12 cellular contexts compared by ENCODE assay signal in the genomic region with DNA sequence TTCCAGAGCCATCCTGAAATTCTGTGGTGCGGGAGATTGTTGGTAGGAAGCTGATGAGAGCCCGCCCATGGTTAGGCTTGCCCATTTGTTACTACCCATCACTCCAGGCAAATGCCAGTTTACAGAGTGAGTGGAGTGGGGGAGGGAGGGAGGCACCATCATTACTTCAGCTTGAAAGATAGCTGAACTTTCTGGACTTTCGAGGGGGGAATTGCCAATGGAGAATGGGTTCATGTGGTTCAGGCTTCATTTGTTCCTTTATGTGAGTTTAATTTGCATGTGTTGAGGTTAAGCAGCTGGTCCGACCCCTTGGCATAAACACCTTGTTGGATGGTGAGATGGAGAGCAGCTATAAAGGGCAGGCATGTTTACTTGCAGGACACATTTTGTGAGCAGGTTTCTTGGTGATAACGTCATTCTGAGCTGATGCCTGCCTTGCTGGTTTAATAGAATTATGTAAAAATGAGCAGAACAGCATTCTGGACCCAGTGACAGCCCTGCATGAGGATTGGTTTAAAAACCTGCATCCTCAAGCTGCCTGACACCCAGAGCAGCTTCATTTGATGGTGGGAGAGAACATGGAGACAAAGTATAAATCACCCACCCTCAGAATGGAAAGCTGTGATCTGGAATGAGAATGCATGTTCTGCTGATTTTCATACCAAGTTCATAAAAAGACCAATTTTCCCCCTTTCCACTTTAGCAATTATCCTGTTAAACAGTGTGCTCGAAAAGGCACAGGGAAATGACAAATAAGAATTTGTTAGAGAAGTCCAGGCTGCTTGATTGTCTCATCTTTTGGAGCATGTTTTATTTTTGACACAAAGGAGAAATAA.
DNase-seq lines count a peak whose midpoint lies in the region; ATAC-seq and TF ChIP-seq lines count a peak whose summit lies in the region.
"Had no signal": no experiment of that assay in that cellular context is flagged by ENCODE, and none has a peak within 500 bp of the region (broad histone marks: within the 10 kb centered on the region; RNA-seq: fewer than 3 reads in every experiment).

No MANE protein-coding gene starts in this region.

- 82 to 86% methylated on average over 6 of the region's 6 CpGs for WGBS in upper lobe of left lung, 2 donors

- no peak for TF ChIP-seq EP300 in upper lobe of left lung (IDR thresholded peaks at IDR 0.05)

- TF ChIP-seq CTCF in activated B cell treated with CpG ODN at 0.5 μM for 24 hours (IDR thresholded peaks at IDR 0.05) (no peak), upper lobe of left lung (IDR thresholded peaks at IDR 0.05) (no peak)
- no peak for TF ChIP-seq CTCF in activated CD8-positive, alpha-beta T cell treated with anti-CD3 and anti-CD28 coated beads for 36 hours (IDR thresholded peaks at IDR 0.05)

- TF ChIP-seq POLR2A in upper lobe of left lung (IDR thresholded peaks at IDR 0.05) = no peak

- CTCF ChIA-PET in activated B cell treated with CpG ODN at 0.5 μM for 24 hours (lab: Charles Lee) = interaction anchor here (0.8 to 1.7 kb wide), 2 partner anchors 21 to 41 kb away, joined by 3 to 7 read pairs; no protein-coding TSS in a partner anchor
- CTCF ChIA-PET in activated CD8-positive, alpha-beta T cell treated with anti-CD3 and anti-CD28 coated beads for 36 hours (lab: Charles Lee) = interaction anchor here (1.1 kb wide), 1 partner anchor 17 kb away, joined by 3 read pairs; no protein-coding TSS in a partner anchor

- H3K27ac ChIP-seq in layer of hippocampus (ENCODE audit: low read depth, low read length) = peak overlapping the region; percentile 39
- H3K27ac ChIP-seq in subcutaneous abdominal adipose tissue (ENCODE audit: low read depth, low read length) = no peak overlapping the region
- no peak overlapping the region for H3K27ac ChIP-seq in upper lobe of left lung
- H3K27ac ChIP-seq: KMS-11, tibial artery had no signal

- H3K36me3 ChIP-seq in subcutaneous abdominal adipose tissue (ENCODE audit: control insufficient read depth in 5 of 5, insufficient read depth in 5 of 5, low read length in 5 of 5) = no peaks in the 10 kb centered on the region
- no peaks in the 10 kb centered on the region for H3K36me3 ChIP-seq in upper lobe of left lung
- H3K36me3 ChIP-seq: cardiac muscle cell, tibial artery had no signal

- H3K9me3 ChIP-seq in subcutaneous abdominal adipose tissue (ENCODE audit: control insufficient read depth in 5 of 5, low read length in 5 of 5) = no peaks in the 10 kb centered on the region
- no peaks in the 10 kb centered on the region for H3K9me3 ChIP-seq in upper lobe of left lung
- H3K9me3 ChIP-seq: tibial artery had no signal

- H3K9ac ChIP-seq in subcutaneous abdominal adipose tissue (ENCODE audit: low read length in 5 of 5) = peak overlapping the region in 1 of 5 donors; percentile 48
- H3K9ac ChIP-seq: KMS-11 had no signal

- H3K27ac Mint-ChIP-seq in activated B cell treated with CpG ODN at 0.5 μM for 24 hours = peak overlapping the region; percentile 87
- H3K27ac Mint-ChIP-seq in activated CD8-positive, alpha-beta T cell treated with anti-CD3 and anti-CD28 coated beads for 36 hours = no peak overlapping the region

- no peaks in the 10 kb centered on the region for H3K27me3 ChIP-seq in layer of hippocampus (ENCODE audit: control insufficient read depth, insufficient read depth, low read length)
- H3K27me3 ChIP-seq in subcutaneous abdominal adipose tissue (ENCODE audit: control insufficient read depth in 5 of 5, insufficient read depth in 4 of 5, low read length in 5 of 5) = no peaks in the 10 kb centered on the region
- no peaks in the 10 kb centered on the region for H3K27me3 ChIP-seq in upper lobe of left lung
- H3K27me3 ChIP-seq: cardiac muscle cell, tibial artery had no signal

- intact Hi-C loops in activated B cell treated with CpG ODN at 0.5 μM for 24 hours (cut with micrococcal nuclease) = loop anchor here (1.0 to 2.0 kb wide), 3 partner anchors 9 to 37 kb away; no protein-coding TSS in a partner anchor
- intact Hi-C loops in activated CD8-positive, alpha-beta T cell treated with anti-CD3 and anti-CD28 coated beads for 36 hours (cut with micrococcal nuclease) = no loop called here

- H3K4me3 ChIP-seq in subcutaneous abdominal adipose tissue (ENCODE audit: low read depth in 1 of 5, low read length in 5 of 5) = peak overlapping the region; percentile 26 to 74 (median 45)
- H3K4me3 ChIP-seq in upper lobe of left lung = no peak overlapping the region
- H3K4me3 ChIP-seq: cardiac muscle cell, tibial artery had no signal

- peak overlapping the region; percentile 42 for H3K4me3 Mint-ChIP-seq in activated B cell treated with CpG ODN at 0.5 μM for 24 hours
- no peak overlapping the region for H3K4me3 Mint-ChIP-seq in activated CD8-positive, alpha-beta T cell treated with anti-CD3 and anti-CD28 coated beads for 36 hours

- no peak for ATAC-seq in activated B cell treated with CpG ODN at 0.5 μM for 24 hours (ENCODE audit: low read depth)
- ATAC-seq in activated CD8-positive, alpha-beta T cell treated with anti-CD3 and anti-CD28 coated beads for 36 hours = no peak
- no peak for ATAC-seq in upper lobe of left lung (ENCODE audit: low FRiP score in 2 of 2)

- POLR2A ChIA-PET in activated B cell treated with CpG ODN at 0.5 μM for 24 hours (lab: Charles Lee) = interaction anchor here (0.5 to 4.0 kb wide), 12 partner anchors 9 to 104 kb away, joined by 3 to 27 read pairs (median 4); no protein-coding TSS in a partner anchor
- POLR2A ChIA-PET in activated CD8-positive, alpha-beta T cell treated with anti-CD3 and anti-CD28 coated beads for 36 hours (lab: Charles Lee) = interaction anchor here (0.9 kb wide), 1 partner anchor 8 kb away, joined by 3 read pairs; no protein-coding TSS in a partner anchor

- no peaks in the 10 kb centered on the region for H3K9me3 Mint-ChIP-seq in activated B cell treated with CpG ODN at 0.5 μM for 24 hours
- H3K9me3 Mint-ChIP-seq in activated CD8-positive, alpha-beta T cell treated with anti-CD3 and anti-CD28 coated beads for 36 hours = no peaks in the 10 kb centered on the region

- DNase-seq in NCI-H748 (lab: John Stamatoyannopoulos, UW; ENCODE audit: unreplicated experiment) = peak; percentile 52
- DNase-seq in NCI-H748 treated with DMSO at 0.1 percent for 48 hours (lab: John Stamatoyannopoulos, UW) = no peak
- no peak for DNase-seq in activated B cell treated with CpG ODN at 0.5 μM for 24 hours
- DNase-seq in central memory CD4-positive, alpha-beta T cell = no peak
- DNase-seq in activated CD8-positive, alpha-beta T cell treated with anti-CD3 and anti-CD28 coated beads for 36 hours = no peak
- no peak for DNase-seq in upper lobe of left lung
- DNase-seq: activated naive CD4-positive, alpha-beta T cell treated with anti-CD3 and anti-CD28 coated beads, Interleukin-2, amount 50 U/mL, for 16 hours had no signal

- H3K4me1 ChIP-seq in subcutaneous abdominal adipose tissue (ENCODE audit: control insufficient read depth in 5 of 5, insufficient read depth in 5 of 5, low read length in 5 of 5) (peaks cover 0 to 54% (median 34%) of the 10 kb centered on the region in 5 donors), upper lobe of left lung (peaks cover 14 to 25% (median 21%) of the 10 kb centered on the region in 4 donors)

- no peaks in the 10 kb centered on the region for H3K27me3 Mint-ChIP-seq in activated B cell treated with CpG ODN at 0.5 μM for 24 hours
- H3K27me3 Mint-ChIP-seq in activated CD8-positive, alpha-beta T cell treated with anti-CD3 and anti-CD28 coated beads for 36 hours = no peaks in the 10 kb centered on the region

- H3K4me1 Mint-ChIP-seq in activated B cell treated with CpG ODN at 0.5 μM for 24 hours = peaks cover 93% of the 10 kb centered on the region
- H3K4me1 Mint-ChIP-seq in activated CD8-positive, alpha-beta T cell treated with anti-CD3 and anti-CD28 coated beads for 36 hours (ENCODE audit: low read depth) = no peaks in the 10 kb centered on the region

- no peaks in the 10 kb centered on the region for H3K36me3 Mint-ChIP-seq in activated B cell treated with CpG ODN at 0.5 μM for 24 hours (ENCODE audit: low read depth)
- no peaks in the 10 kb centered on the region for H3K36me3 Mint-ChIP-seq in activated CD8-positive, alpha-beta T cell treated with anti-CD3 and anti-CD28 coated beads for 36 hours (ENCODE audit: low read depth)

Comparison
In these comparisons a context has a peak if more than half of its experiments do, and no peak if none do; other contexts are left out.
1. H3K4me3 ChIP-seq: peak in subcutaneous abdominal adipose tissue (5 of 5); none in upper lobe of left lung (0 of 4).